In the genomic region with DNA sequence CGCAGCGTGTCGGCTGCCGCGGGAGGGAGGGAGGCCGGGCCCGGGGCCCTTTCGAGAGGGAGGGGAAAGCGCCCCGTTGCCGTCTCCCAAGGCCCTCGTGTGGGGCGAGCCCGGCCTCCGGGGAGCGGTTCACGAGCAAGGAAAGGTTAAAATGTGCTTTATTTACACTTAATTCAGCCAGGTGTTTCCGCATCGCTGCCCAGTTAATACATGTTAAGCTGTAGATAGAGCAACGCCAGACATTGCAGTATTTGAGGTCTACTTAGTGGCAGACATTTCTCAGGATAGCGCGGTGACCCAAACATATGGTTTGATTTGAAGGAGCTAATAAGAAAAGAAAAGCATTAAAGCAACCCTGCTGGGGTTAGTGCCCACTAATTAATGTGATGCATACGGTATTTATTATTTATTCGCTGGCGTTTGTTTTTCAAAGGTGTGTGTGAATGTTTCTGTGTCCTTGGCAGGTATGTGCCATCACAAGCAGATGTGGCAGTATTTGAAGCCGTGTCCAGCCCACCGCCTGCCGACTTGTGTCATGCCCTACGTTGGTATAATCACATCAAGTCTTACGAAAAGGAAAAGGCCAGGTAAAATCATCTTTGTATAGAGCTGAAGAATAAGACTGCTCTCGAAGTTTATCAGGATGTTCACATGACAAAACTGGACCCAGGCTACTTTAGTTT, we compare ENCODE assay signal across 8 cellular contexts. TPM values are rescaled to one million over a fixed set of nuclear protein-coding genes. Genes with fewer than 3 reads are reported as not detected.
DNase-seq lines count a peak whose midpoint lies in the region; ATAC-seq lines count a peak whose summit lies in the region.

No MANE protein-coding gene starts in this region.

- DNase-seq in activated CD4-positive, CD25-positive, alpha-beta regulatory T cell (lab: John Stamatoyannopoulos, UW): no peak
- DNase-seq in H7: peak; percentile 80
- DNase-seq in LoVo (ENCODE audit: low spot score): peak; percentile 19
- no peak for DNase-seq in activated naive CD8-positive, alpha-beta T cell treated with anti-CD3 and anti-CD28 coated beads, Interleukin-2, amount 10 ng/mL, durations not matched to agents 7 days and 5 days
- peak; percentile 57 for DNase-seq in hepatic stellate cell (ENCODE audit: low spot score)
- no peak for DNase-seq in foreskin melanocyte

- peak; percentile 46 to 55 for ATAC-seq in activated CD4-positive, CD25-positive, alpha-beta regulatory T cell treated with anti-CD3 and anti-CD28 coated beads, Interleukin-2, amount 50 U/mL, for 24 hours
- peak; percentile 53 for ATAC-seq in activated naive CD8-positive, alpha-beta T cell treated with anti-CD3 and anti-CD28 coated beads, Interleukin-2, amount 10 ng/mL, durations not matched to agents 7 days and 5 days (ENCODE audit: low read depth)

- H3K9me3 Mint-ChIP-seq in activated naive CD8-positive, alpha-beta T cell treated with anti-CD3 and anti-CD28 coated beads, Interleukin-2, amount 10 ng/mL, durations not matched to agents 7 days and 5 days: no peaks in the 10 kb centered on the region

- H3K4me3 Mint-ChIP-seq in activated naive CD8-positive, alpha-beta T cell treated with anti-CD3 and anti-CD28 coated beads, Interleukin-2, amount 10 ng/mL, durations not matched to agents 7 days and 5 days: peak overlapping the region; percentile 95

- H3K4me1 Mint-ChIP-seq in activated naive CD8-positive, alpha-beta T cell treated with anti-CD3 and anti-CD28 coated beads, Interleukin-2, amount 10 ng/mL, durations not matched to agents 7 days and 5 days: peaks cover 38% of the 10 kb centered on the region

- no peaks in the 10 kb centered on the region for H3K27me3 ChIP-seq in H7 (ENCODE audit: control insufficient read depth, insufficient read depth, low read length)

- peak overlapping the region; percentile 94 for H3K27ac Mint-ChIP-seq in activated naive CD8-positive, alpha-beta T cell treated with anti-CD3 and anti-CD28 coated beads, Interleukin-2, amount 10 ng/mL, durations not matched to agents 7 days and 5 days

- H3K36me3 ChIP-seq in H7 (replicated peaks; ENCODE audit: control insufficient read depth, insufficient read depth, low read length): peaks cover 18% of the 10 kb centered on the region

- POLR2A ChIA-PET in activated naive CD8-positive, alpha-beta T cell treated with anti-CD3 and anti-CD28 coated beads, Interleukin-2, amount 10 ng/mL, durations not matched to agents 7 days and 5 days (lab: Charles Lee): interaction anchor here (1.1 to 1.9 kb wide), 3 partner anchors 74 to 605 kb away, joined by 4 to 13 read pairs (median 7); a partner anchor contains a TSS

- peaks cover 16% of the 10 kb centered on the region for H3K36me3 Mint-ChIP-seq in activated naive CD8-positive, alpha-beta T cell treated with anti-CD3 and anti-CD28 coated beads, Interleukin-2, amount 10 ng/mL, durations not matched to agents 7 days and 5 days

- peak overlapping the region; percentile 84 for H3K4me3 ChIP-seq in H7 (ENCODE audit: insufficient read depth, low read depth, low read length)
- H3K4me3 ChIP-seq in skin epidermis: peak overlapping the region; percentile 47 to 91 (median 86)

- H3K27ac ChIP-seq in skin epidermis: peak overlapping the region; percentile 28 to 98 (median 94)

- H3K27me3 Mint-ChIP-seq in activated naive CD8-positive, alpha-beta T cell treated with anti-CD3 and anti-CD28 coated beads, Interleukin-2, amount 10 ng/mL, durations not matched to agents 7 days and 5 days: no peaks in the 10 kb centered on the region

RNA-seq across cellular contexts. Expression of a gene that starts 0.6 kb away (rescaled TPM):
- 503 and 686 TPM in 2 replicates for total RNA-seq in H7 (2014; rRNA removed; shearing (Covaris generic))
- 100 to 1,000 TPM; 506 to 561 TPM for total RNA-seq in activated naive CD8-positive, alpha-beta T cell treated with anti-CD3 and anti-CD28 coated beads, Interleukin-2, amount 10 ng/mL, durations not matched to agents 7 days and 5 days

RNA-seq across cellular contexts. Expression of a gene that starts 1.0 kb away (rescaled TPM):
- total RNA-seq in H7 (2014; rRNA removed; shearing (Covaris generic)): 93.7 and 115 TPM in 2 replicates
- 10 to 100 TPM; 56.6 to 66.1 TPM for total RNA-seq in activated naive CD8-positive, alpha-beta T cell treated with anti-CD3 and anti-CD28 coated beads, Interleukin-2, amount 10 ng/mL, durations not matched to agents 7 days and 5 days

Comparison
In these comparisons a context has a peak if more than half of its experiments do, and no peak if none do; other contexts are left out.
1. DNase-seq: peak in H7 (single experiment), LoVo (single experiment) and hepatic stellate cell (single experiment); none in activated CD4-positive, CD25-positive, alpha-beta regulatory T cell (0 of 4), activated naive CD8-positive, alpha-beta T cell treated with anti-CD3 and anti-CD28 coated beads, Interleukin-2, amount 10 ng/mL, durations not matched to agents 7 days and 5 days (single experiment) and foreskin melanocyte (single experiment).